In the genomic region with DNA sequence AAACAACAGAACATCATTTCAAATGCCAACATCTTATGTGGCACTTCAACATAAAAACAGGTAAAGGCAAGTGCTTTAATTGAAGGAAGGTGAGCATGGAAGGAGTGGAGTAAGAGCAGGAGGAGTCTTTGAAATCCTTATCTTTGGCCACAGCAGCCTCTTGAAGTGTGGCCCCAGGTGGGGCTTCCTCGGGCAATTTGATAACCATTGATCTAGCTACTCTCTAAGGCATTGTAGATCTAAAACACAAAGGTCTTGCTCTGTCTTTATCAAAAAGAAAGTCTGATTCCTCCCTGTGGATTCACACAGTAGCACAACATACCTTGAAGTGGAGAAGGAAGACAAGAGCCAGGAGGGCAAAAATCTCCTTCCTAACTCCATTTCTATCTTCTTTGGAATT, we compare ENCODE assay signal across 1 cellular context.
TF ChIP-seq lines count a peak whose summit lies in the region.

No MANE protein-coding gene starts in this region.

TF ChIP-seq in K562, 482 proteins besides CTCF, POLR2A, EP300 and RAD21 (continued from another document and continues in another):
- TF ChIP-seq ZNF707 (CRISPR knock-in tag; conservative IDR thresholded peaks at IDR 0.05) (no peak), NCOA2 (IDR thresholded peaks at IDR 0.05; ENCODE audit: partially characterized antibody in 2 of 2) (no peak), ADNP (tag; IDR thresholded peaks at IDR 0.05) (0 out of 2 replicates have a peak, but pooled peaks have one; percentile 26), CEBPG (CRISPR knock-in tag; IDR thresholded peaks at IDR 0.05) (no peak), CEBPG (tag; conservative IDR thresholded peaks at IDR 0.05 in 1 of 2, IDR thresholded peaks at IDR 0.05 in 1 of 2) (no peak), NR2C1 (IDR thresholded peaks at IDR 0.05) (no peak), NR2C1 (tag; IDR thresholded peaks at IDR 0.05) (no peak), HMGN3 (IDR thresholded peaks at IDR 0.05; ENCODE audit: borderline replicate concordance, extremely low read depth, insufficient read length, low read depth, low read length) (no peak), HLTF (IDR thresholded peaks at IDR 0.05) (no peak), TAL1 (IDR thresholded peaks at IDR 0.05) (0 out of 2 replicates have a peak, but pooled peaks have one; percentile 27), ZFP30 (CRISPR knock-in tag; IDR thresholded peaks at IDR 0.05; ENCODE audit: borderline replicate concordance) (no peak), NELFE (IDR thresholded peaks at IDR 0.05; ENCODE audit: insufficient read depth, insufficient read length) (no peak), ZBTB8A (IDR thresholded peaks at IDR 0.05; ENCODE audit: partially characterized antibody) (no peak), POLR2B (IDR thresholded peaks at IDR 0.05; ENCODE audit: low read depth, partially characterized antibody) (no peak), SMAD2 (IDR thresholded peaks at IDR 0.05; ENCODE audit: low read depth, low read length) (no peak), SETDB1 (IDR thresholded peaks at IDR 0.05; ENCODE audit: low read length) (no peak), PHB2 (IDR thresholded peaks at IDR 0.05; ENCODE audit: low read depth) (no peak), CAMTA2 (CRISPR knock-in tag; conservative IDR thresholded peaks at IDR 0.05) (no peak), KDM4B (IDR thresholded peaks at IDR 0.05; ENCODE audit: borderline replicate concordance in 2 of 2, low read depth in 1 of 2) (no peak), TRIM24 (IDR thresholded peaks at IDR 0.05) (0 out of 4 replicates have a peak, but pooled peaks of 1 of the 2 experiments have one; percentile 12), RBM25 (IDR thresholded peaks at IDR 0.05; ENCODE audit: low read depth, low read length, severe bottlenecking) (no peak), NFIC (IDR thresholded peaks at IDR 0.05) (no peak), RUNX1 (IDR thresholded peaks at IDR 0.05; ENCODE audit: low read depth) (no peak), MYBL2 (IDR thresholded peaks at IDR 0.05; ENCODE audit: low read depth) (no peak), MYBL2 (CRISPR knock-in tag; IDR thresholded peaks at IDR 0.05; ENCODE audit: borderline replicate concordance) (no peak), DPF2 (IDR thresholded peaks at IDR 0.05) (0 out of 2 replicates have a peak, but pooled peaks have one; percentile 22), ZNF79 (CRISPR knock-in tag; IDR thresholded peaks at IDR 0.05; ENCODE audit: low read depth) (no peak), HMG20A (CRISPR knock-in tag; conservative IDR thresholded peaks at IDR 0.05) (no peak), CBFA2T2 (conservative IDR thresholded peaks at IDR 0.05) (peak; percentile 44)
- TF ChIP-seq, protein P1, sequence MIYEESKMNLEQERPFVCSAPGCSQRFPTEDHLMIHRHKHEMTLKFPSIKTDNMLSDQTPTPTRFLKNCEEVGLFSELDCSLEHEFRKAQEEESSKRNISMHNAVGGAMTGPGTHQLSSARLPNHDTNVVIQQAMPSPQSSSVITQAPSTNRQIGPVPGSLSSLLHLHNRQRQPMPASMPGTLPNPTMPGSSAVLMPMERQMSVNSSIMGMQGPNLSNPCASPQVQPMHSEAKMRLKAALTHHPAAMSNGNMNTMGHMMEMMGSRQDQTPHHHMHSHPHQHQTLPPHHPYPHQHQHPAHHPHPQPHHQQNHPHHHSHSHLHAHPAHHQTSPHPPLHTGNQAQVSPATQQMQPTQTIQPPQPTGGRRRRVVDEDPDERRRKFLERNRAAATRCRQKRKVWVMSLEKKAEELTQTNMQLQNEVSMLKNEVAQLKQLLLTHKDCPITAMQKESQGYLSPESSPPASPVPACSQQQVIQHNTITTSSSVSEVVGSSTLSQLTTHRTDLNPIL (CRISPR knock-in tag; IDR thresholded peaks at IDR 0.05) = no peak
- TF ChIP-seq, protein P2, sequence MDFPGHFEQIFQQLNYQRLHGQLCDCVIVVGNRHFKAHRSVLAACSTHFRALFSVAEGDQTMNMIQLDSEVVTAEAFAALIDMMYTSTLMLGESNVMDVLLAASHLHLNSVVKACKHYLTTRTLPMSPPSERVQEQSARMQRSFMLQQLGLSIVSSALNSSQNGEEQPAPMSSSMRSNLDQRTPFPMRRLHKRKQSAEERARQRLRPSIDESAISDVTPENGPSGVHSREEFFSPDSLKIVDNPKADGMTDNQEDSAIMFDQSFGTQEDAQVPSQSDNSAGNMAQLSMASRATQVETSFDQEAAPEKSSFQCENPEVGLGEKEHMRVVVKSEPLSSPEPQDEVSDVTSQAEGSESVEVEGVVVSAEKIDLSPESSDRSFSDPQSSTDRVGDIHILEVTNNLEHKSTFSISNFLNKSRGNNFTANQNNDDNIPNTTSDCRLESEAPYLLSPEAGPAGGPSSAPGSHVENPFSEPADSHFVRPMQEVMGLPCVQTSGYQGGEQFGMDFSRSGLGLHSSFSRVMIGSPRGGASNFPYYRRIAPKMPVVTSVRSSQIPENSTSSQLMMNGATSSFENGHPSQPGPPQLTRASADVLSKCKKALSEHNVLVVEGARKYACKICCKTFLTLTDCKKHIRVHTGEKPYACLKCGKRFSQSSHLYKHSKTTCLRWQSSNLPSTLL (IDR thresholded peaks at IDR 0.05) = no peak
- TF ChIP-seq, protein P3, sequence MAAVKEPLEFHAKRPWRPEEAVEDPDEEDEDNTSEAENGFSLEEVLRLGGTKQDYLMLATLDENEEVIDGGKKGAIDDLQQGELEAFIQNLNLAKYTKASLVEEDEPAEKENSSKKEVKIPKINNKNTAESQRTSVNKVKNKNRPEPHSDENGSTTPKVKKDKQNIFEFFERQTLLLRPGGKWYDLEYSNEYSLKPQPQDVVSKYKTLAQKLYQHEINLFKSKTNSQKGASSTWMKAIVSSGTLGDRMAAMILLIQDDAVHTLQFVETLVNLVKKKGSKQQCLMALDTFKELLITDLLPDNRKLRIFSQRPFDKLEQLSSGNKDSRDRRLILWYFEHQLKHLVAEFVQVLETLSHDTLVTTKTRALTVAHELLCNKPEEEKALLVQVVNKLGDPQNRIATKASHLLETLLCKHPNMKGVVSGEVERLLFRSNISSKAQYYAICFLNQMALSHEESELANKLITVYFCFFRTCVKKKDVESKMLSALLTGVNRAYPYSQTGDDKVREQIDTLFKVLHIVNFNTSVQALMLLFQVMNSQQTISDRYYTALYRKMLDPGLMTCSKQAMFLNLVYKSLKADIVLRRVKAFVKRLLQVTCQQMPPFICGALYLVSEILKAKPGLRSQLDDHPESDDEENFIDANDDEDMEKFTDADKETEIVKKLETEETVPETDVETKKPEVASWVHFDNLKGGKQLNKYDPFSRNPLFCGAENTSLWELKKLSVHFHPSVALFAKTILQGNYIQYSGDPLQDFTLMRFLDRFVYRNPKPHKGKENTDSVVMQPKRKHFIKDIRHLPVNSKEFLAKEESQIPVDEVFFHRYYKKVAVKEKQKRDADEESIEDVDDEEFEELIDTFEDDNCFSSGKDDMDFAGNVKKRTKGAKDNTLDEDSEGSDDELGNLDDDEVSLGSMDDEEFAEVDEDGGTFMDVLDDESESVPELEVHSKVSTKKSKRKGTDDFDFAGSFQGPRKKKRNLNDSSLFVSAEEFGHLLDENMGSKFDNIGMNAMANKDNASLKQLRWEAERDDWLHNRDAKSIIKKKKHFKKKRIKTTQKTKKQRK (IDR thresholded peaks at IDR 0.05; ENCODE audit: borderline replicate concordance, low read depth, low read length) = no peak
- TF ChIP-seq, protein P4, sequence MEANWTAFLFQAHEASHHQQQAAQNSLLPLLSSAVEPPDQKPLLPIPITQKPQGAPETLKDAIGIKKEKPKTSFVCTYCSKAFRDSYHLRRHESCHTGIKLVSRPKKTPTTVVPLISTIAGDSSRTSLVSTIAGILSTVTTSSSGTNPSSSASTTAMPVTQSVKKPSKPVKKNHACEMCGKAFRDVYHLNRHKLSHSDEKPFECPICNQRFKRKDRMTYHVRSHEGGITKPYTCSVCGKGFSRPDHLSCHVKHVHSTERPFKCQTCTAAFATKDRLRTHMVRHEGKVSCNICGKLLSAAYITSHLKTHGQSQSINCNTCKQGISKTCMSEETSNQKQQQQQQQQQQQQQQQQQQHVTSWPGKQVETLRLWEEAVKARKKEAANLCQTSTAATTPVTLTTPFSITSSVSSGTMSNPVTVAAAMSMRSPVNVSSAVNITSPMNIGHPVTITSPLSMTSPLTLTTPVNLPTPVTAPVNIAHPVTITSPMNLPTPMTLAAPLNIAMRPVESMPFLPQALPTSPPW (CRISPR knock-in tag; IDR thresholded peaks at IDR 0.05) = no peak
- TF ChIP-seq, protein P5, sequence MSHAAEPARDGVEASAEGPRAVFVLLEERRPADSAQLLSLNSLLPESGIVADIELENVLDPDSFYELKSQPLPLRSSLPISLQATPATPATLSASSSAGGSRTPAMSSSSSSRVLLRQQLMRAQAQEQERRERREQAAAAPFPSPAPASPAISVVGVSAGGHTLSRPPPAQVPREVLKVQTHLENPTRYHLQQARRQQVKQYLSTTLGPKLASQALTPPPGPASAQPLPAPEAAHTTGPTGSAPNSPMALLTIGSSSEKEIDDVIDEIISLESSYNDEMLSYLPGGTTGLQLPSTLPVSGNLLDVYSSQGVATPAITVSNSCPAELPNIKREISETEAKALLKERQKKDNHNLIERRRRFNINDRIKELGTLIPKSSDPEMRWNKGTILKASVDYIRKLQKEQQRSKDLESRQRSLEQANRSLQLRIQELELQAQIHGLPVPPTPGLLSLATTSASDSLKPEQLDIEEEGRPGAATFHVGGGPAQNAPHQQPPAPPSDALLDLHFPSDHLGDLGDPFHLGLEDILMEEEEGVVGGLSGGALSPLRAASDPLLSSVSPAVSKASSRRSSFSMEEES (CRISPR knock-in tag; IDR thresholded peaks at IDR 0.05) = no peak
- TF ChIP-seq, protein P6, sequence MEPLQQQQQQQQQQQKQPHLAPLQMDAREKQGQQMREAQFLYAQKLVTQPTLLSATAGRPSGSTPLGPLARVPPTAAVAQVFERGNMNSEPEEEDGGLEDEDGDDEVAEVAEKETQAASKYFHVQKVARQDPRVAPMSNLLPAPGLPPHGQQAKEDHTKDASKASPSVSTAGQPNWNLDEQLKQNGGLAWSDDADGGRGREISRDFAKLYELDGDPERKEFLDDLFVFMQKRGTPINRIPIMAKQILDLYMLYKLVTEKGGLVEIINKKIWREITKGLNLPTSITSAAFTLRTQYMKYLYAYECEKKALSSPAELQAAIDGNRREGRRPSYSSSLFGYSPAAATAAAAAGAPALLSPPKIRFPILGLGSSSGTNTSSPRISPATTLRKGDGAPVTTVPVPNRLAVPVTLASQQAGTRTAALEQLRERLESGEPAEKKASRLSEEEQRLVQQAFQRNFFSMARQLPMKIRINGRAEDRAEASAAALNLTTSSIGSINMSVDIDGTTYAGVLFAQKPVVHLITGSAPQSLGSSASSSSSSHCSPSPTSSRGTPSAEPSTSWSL (CRISPR knock-in tag; IDR thresholded peaks at IDR 0.05; ENCODE audit: borderline replicate concordance) = no peak
- TF ChIP-seq, protein P7, sequence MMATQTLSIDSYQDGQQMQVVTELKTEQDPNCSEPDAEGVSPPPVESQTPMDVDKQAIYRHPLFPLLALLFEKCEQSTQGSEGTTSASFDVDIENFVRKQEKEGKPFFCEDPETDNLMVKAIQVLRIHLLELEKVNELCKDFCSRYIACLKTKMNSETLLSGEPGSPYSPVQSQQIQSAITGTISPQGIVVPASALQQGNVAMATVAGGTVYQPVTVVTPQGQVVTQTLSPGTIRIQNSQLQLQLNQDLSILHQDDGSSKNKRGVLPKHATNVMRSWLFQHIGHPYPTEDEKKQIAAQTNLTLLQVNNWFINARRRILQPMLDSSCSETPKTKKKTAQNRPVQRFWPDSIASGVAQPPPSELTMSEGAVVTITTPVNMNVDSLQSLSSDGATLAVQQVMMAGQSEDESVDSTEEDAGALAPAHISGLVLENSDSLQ (IDR thresholded peaks at IDR 0.05) = no peak
- TF ChIP-seq, protein P8, sequence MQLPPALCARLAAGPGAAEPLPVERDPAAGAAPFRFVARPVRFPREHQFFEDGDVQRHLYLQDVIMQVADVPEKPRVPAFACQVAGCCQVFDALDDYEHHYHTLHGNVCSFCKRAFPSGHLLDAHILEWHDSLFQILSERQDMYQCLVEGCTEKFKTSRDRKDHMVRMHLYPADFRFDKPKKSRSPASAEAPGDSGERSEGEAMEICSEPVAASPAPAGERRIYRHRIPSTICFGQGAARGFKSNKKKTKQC (CRISPR knock-in tag; IDR thresholded peaks at IDR 0.05) = no peak
- TF ChIP-seq, protein P9, sequence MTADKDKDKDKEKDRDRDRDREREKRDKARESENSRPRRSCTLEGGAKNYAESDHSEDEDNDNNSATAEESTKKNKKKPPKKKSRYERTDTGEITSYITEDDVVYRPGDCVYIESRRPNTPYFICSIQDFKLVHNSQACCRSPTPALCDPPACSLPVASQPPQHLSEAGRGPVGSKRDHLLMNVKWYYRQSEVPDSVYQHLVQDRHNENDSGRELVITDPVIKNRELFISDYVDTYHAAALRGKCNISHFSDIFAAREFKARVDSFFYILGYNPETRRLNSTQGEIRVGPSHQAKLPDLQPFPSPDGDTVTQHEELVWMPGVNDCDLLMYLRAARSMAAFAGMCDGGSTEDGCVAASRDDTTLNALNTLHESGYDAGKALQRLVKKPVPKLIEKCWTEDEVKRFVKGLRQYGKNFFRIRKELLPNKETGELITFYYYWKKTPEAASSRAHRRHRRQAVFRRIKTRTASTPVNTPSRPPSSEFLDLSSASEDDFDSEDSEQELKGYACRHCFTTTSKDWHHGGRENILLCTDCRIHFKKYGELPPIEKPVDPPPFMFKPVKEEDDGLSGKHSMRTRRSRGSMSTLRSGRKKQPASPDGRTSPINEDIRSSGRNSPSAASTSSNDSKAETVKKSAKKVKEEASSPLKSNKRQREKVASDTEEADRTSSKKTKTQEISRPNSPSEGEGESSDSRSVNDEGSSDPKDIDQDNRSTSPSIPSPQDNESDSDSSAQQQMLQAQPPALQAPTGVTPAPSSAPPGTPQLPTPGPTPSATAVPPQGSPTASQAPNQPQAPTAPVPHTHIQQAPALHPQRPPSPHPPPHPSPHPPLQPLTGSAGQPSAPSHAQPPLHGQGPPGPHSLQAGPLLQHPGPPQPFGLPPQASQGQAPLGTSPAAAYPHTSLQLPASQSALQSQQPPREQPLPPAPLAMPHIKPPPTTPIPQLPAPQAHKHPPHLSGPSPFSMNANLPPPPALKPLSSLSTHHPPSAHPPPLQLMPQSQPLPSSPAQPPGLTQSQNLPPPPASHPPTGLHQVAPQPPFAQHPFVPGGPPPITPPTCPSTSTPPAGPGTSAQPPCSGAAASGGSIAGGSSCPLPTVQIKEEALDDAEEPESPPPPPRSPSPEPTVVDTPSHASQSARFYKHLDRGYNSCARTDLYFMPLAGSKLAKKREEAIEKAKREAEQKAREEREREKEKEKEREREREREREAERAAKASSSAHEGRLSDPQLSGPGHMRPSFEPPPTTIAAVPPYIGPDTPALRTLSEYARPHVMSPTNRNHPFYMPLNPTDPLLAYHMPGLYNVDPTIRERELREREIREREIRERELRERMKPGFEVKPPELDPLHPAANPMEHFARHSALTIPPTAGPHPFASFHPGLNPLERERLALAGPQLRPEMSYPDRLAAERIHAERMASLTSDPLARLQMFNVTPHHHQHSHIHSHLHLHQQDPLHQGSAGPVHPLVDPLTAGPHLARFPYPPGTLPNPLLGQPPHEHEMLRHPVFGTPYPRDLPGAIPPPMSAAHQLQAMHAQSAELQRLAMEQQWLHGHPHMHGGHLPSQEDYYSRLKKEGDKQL (CRISPR knock-in tag; IDR thresholded peaks at IDR 0.05; ENCODE audit: borderline replicate concordance) = no peak
- TF ChIP-seq, protein P10, sequence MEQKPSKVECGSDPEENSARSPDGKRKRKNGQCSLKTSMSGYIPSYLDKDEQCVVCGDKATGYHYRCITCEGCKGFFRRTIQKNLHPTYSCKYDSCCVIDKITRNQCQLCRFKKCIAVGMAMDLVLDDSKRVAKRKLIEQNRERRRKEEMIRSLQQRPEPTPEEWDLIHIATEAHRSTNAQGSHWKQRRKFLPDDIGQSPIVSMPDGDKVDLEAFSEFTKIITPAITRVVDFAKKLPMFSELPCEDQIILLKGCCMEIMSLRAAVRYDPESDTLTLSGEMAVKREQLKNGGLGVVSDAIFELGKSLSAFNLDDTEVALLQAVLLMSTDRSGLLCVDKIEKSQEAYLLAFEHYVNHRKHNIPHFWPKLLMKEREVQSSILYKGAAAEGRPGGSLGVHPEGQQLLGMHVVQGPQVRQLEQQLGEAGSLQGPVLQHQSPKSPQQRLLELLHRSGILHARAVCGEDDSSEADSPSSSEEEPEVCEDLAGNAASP (IDR thresholded peaks at IDR 0.05) = no peak
